8 cellular contexts compared by ENCODE assay signal in the genomic region with DNA sequence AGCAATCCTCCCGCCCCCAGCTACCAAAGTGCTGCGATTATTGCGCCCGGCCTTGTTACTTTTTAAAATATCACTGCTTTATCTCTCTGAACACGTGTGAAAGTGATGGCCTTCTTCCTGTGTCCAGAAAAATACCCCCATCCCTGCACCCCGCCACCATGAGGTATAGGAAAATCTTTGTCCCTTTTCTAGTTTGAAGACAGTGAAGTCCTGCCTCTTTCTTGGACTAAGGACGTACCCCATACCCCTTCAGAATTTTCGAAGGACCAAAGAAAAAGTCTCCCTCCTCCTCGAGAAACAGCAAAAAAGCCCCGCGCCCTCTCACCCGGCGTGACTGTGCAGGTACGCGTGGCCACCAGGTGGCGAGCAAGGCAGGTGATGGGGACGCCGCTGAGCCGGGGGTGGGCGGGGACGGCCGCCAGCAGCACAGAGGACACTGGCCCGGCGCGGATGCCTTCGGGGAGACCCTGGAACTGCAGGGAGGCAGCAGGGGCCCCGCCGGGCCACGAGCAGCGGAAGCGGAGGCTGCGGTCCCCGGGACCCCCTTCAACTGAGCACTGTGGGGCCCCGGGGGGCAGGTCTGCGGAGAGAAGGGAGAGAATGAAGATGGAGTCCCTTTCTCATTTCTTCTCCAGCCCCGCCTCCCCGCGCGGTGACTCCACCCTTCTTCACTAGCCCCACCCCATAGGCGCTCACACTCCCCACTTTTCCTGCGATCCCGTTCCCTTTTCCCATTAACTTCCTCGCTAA. TPM values are rescaled to one million over a fixed set of nuclear protein-coding genes. Genes with fewer than 3 reads are reported as not detected.
DNase-seq lines count a peak whose midpoint lies in the region; ATAC-seq and TF ChIP-seq lines count a peak whose summit lies in the region.

No MANE protein-coding gene starts in this region.

- H3K36me3 ChIP-seq in OCI-LY3 (replicated peaks; ENCODE audit: low read depth, low read length) (no peaks in the 10 kb centered on the region), esophagus (ENCODE audit: control insufficient read depth in 2 of 2, insufficient read depth in 2 of 2, low read length in 1 of 2) (peaks cover 0 to 9% of the 10 kb centered on the region in 2 donors), muscle layer of colon (ENCODE audit: insufficient read depth, low read length) (no peaks in the 10 kb centered on the region)

- H3K27me3 ChIP-seq in OCI-LY3 (ENCODE audit: low read depth, low read length) (peaks cover 9% of the 10 kb centered on the region; the same call in 1 of the 2 replicates), esophagus (ENCODE audit: control insufficient read depth in 1 of 2, insufficient read depth in 2 of 2, low read length in 2 of 2) (no peaks in the 10 kb centered on the region), muscle layer of colon (ENCODE audit: control insufficient read depth in 1 of 2, insufficient read depth in 2 of 2, low read length in 2 of 2) (no peaks in the 10 kb centered on the region)

- H3K79me2 ChIP-seq in OCI-LY3 (ENCODE audit: low read length): no peaks in the 10 kb centered on the region

- peak; percentile 97 for TF ChIP-seq CTCF in OCI-LY3 (IDR thresholded peaks at IDR 0.05; ENCODE audit: low read depth, low read length)

- peak; percentile 63 for ATAC-seq in GM18909 (IDR thresholded peaks at IDR 0.05; ENCODE audit: poor library complexity, unreplicated experiment)
- peak; percentile 47 for ATAC-seq in HG03378 (IDR thresholded peaks at IDR 0.05; ENCODE audit: unreplicated experiment)

- H3K27ac ChIP-seq in OCI-LY3 (ENCODE audit: low read length): no peak overlapping the region
- peak overlapping the region; percentile 64 to 79 for H3K27ac ChIP-seq in esophagus (ENCODE audit: low read depth in 2 of 2, low read length in 1 of 2)
- H3K27ac ChIP-seq in muscle layer of colon (ENCODE audit: low read depth, low read length): peak overlapping the region; percentile 46

- no peaks in the 10 kb centered on the region for H3K9me3 ChIP-seq in OCI-LY3 (ENCODE audit: insufficient read depth, low read length)
- no peaks in the 10 kb centered on the region for H3K9me3 ChIP-seq in esophagus (ENCODE audit: control insufficient read depth in 2 of 2, insufficient read depth in 1 of 2, low read depth in 1 of 2, low read length in 1 of 2)
- H3K9me3 ChIP-seq in muscle layer of colon (ENCODE audit: low read length): no peaks in the 10 kb centered on the region

- DNase-seq in AG20443 (ENCODE audit: low spot score): peak; percentile 93
- peak; percentile 87 for DNase-seq in activated T-cell treated with anti-CD3 and anti-CD28 coated beads for 48 hours (ENCODE audit: low read depth)
- DNase-seq in stimulated activated CD8-positive, alpha-beta memory T cell treated with anti-CD3 and anti-CD28 coated beads, Interleukin-4, amount 100 ng/mL, for 4 hours (ENCODE audit: low read depth in 2 of 2, low spot score in 1 of 2): peak; percentile 73 to 76

- peak overlapping the region; percentile 73 for H2AFZ ChIP-seq in OCI-LY3 (ENCODE audit: low read depth, low read length)

- peak overlapping the region; percentile 85 for H3K4me2 ChIP-seq in OCI-LY3 (ENCODE audit: low read length)

- WGBS in esophagus, 2 donors: 4 to 5% methylated on average over 41 to 43 of the region's 43 CpGs

- peak overlapping the region; percentile 79 for H3K4me3 ChIP-seq in OCI-LY3 (ENCODE audit: low read length)
- peak overlapping the region; percentile 53 to 64 for H3K4me3 ChIP-seq in esophagus (ENCODE audit: low read depth in 1 of 2, low read length in 2 of 2)
- peak overlapping the region; percentile 51 to 54 for H3K4me3 ChIP-seq in muscle layer of colon (ENCODE audit: low read depth in 1 of 2, low read length in 2 of 2)

- peak overlapping the region; percentile 33; the same call in 1 of the 2 replicates for H3K9ac ChIP-seq in OCI-LY3 (ENCODE audit: low read length)
- H3K9ac ChIP-seq in muscle layer of colon (ENCODE audit: low read length): no peak overlapping the region

- no peaks in the 10 kb centered on the region for H4K20me1 ChIP-seq in OCI-LY3 (ENCODE audit: insufficient read depth, low read length)

- H3K4me1 ChIP-seq in OCI-LY3 (ENCODE audit: low read length): peaks cover 4% of the 10 kb centered on the region
- H3K4me1 ChIP-seq in esophagus (ENCODE audit: control insufficient read depth in 2 of 2, insufficient read depth in 2 of 2, low read length in 1 of 2): peaks cover 10 to 13% of the 10 kb centered on the region in 2 donors
- peaks cover 9% of the 10 kb centered on the region for H3K4me1 ChIP-seq in muscle layer of colon (ENCODE audit: insufficient read depth, low read length)

RNA-seq across cellular contexts. Expression of a gene that starts 3.2 kb away (rescaled TPM):
- polyA plus RNA-seq in esophagus: 100 to 1,000 TPM; 122 to 227 TPM

RNA-seq across cellular contexts. Expression of a gene that starts 27.3 kb away (rescaled TPM):
- under 1 TPM; 0.15 to 0.22 TPM for polyA plus RNA-seq in esophagus

RNA-seq across cellular contexts. Expression of a gene that starts 27.4 kb away (rescaled TPM):
- 100 to 1,000 TPM; 127 to 181 TPM for polyA plus RNA-seq in esophagus

RNA-seq across cellular contexts. Expression of a gene that starts 30.1 kb away (rescaled TPM):
- under 1 TPM; 0.37 to 0.39 TPM for polyA plus RNA-seq in esophagus

RNA-seq across cellular contexts. Expression of a gene that starts 33.7 kb away (rescaled TPM):
- 1 to 10 TPM; 1.0 to 3.2 TPM for polyA plus RNA-seq in esophagus
